Comparison of ENCODE assay signal across 15 cellular contexts in the genomic region with DNA sequence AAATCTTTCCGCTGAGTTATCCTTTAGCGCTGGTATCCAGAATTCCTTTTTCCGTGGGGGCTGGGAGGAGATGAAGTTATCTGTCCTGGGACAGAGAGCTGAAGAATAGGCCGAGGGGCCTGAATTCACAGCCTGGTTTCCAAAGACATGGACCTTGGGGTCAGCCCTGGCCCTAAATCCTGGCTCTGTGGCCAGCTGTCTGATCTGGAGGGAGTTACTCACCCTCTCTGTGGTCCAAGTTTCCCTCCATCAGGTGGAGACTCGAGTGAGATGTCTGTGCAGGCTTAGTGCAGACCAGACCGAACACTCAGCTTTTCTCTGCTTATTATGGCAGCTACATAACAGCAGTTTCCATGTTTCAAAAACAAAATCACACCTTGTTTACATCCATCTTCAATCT. TPM values are rescaled to one million over a fixed set of nuclear protein-coding genes. Genes with fewer than 3 reads are reported as not detected.
DNase-seq lines count a peak whose midpoint lies in the region; ATAC-seq and TF ChIP-seq lines count a peak whose summit lies in the region.
"Had no signal": no experiment of that assay in that cellular context is flagged by ENCODE, and none has a peak within 500 bp of the region (broad histone marks: within the 10 kb centered on the region; RNA-seq: fewer than 3 reads in every experiment).

No MANE protein-coding gene starts in this region.

- intact Hi-C loops in dorsolateral prefrontal cortex (cut with DNase I): no loop called here

- no peak for DNase-seq in Karpas-422
- DNase-seq in dorsolateral prefrontal cortex: no peak
- DNase-seq in substantia nigra (lab: John Stamatoyannopoulos, UW): no peak
- DNase-seq in kidney glomerular epithelial cell (lab: John Stamatoyannopoulos, UW): no peak
- no peak for DNase-seq in AG08396 (ENCODE audit: low spot score)
- DNase-seq: ACHN; activated CD4-positive, alpha-beta memory T cell treated with anti-CD3 and anti-CD28 coated beads, Interleukin-2, amount 10 ng/mL, durations not matched to agents 7 days and 5 days; brain microvascular endothelial cell; endodermal cell; GDM1; MV-4-11; stimulated activated CD4-positive, alpha-beta T cell treated with anti-CD3 and anti-CD28 coated beads, Interleukin-1b, Interleukin-23, amount 100 ng/mL, for 48 hours had no signal

- no peaks in the 10 kb centered on the region for H3K27me3 ChIP-seq in Karpas-422 (ENCODE audit: low read length)
- H3K27me3 ChIP-seq in dorsolateral prefrontal cortex: no peaks in the 10 kb centered on the region
- no peaks in the 10 kb centered on the region for H3K27me3 ChIP-seq in muscle layer of colon (ENCODE audit: control insufficient read depth in 1 of 2, insufficient read depth in 2 of 2, low read length in 2 of 2)
- H3K27me3 ChIP-seq: brain microvascular endothelial cell had no signal

- TF ChIP-seq CTCF in dorsolateral prefrontal cortex (IDR thresholded peaks at IDR 0.05 in 54 of 56, conservative IDR thresholded peaks at IDR 0.05 in 2 of 56; ENCODE audit: low read depth in 1 of 56, partially characterized antibody in 56 of 56): no peak

- no peak overlapping the region for H3K9ac ChIP-seq in Karpas-422 (ENCODE audit: low read length)
- peak overlapping the region; percentile 23 for H3K9ac ChIP-seq in muscle layer of colon (ENCODE audit: low read length)

- no peaks in the 10 kb centered on the region for H3K79me2 ChIP-seq in Karpas-422 (ENCODE audit: low read length)

- ATAC-seq in GM18867 (IDR thresholded peaks at IDR 0.05; ENCODE audit: unreplicated experiment) (no peak), HG03135 (IDR thresholded peaks at IDR 0.05; ENCODE audit: unreplicated experiment) (no peak)

- peak overlapping the region; percentile 14 for H3K4me2 ChIP-seq in Karpas-422 (ENCODE audit: low read depth, low read length, poor library complexity, severe bottlenecking)

- peak overlapping the region; percentile 51 for H3K27ac ChIP-seq in Karpas-422 (ENCODE audit: low read length)
- H3K27ac ChIP-seq in dorsolateral prefrontal cortex: peak overlapping the region in 57 of 59 donors; percentile 66 to 96 (median 91)
- peak overlapping the region; percentile 93 for H3K27ac ChIP-seq in muscle layer of colon (ENCODE audit: low read depth, low read length)
- H3K27ac ChIP-seq in substantia nigra (ENCODE audit: low read depth, low read length, poor library complexity, severe bottlenecking): peak overlapping the region; percentile 91
- H3K27ac ChIP-seq: brain microvascular endothelial cell had no signal

- H3K4me1 ChIP-seq in Karpas-422 (ENCODE audit: low read length): peaks cover 63% of the 10 kb centered on the region
- peaks cover 52% of the 10 kb centered on the region for H3K4me1 ChIP-seq in muscle layer of colon (ENCODE audit: insufficient read depth, low read length)

- H3K4me3 ChIP-seq in Karpas-422 (ENCODE audit: low read length) (no peak overlapping the region), dorsolateral prefrontal cortex (no peak overlapping the region), muscle layer of colon (ENCODE audit: low read depth in 1 of 2, low read length in 2 of 2) (no peak overlapping the region)

- peak overlapping the region; percentile 38; the same call in 1 of the 2 replicates for H2AFZ ChIP-seq in Karpas-422 (ENCODE audit: low read length)

- H3K9me3 ChIP-seq in Karpas-422 (ENCODE audit: low read length) (no peaks in the 10 kb centered on the region), muscle layer of colon (ENCODE audit: low read length) (no peaks in the 10 kb centered on the region)

- no peaks in the 10 kb centered on the region for H3K9me2 ChIP-seq in Karpas-422 (replicated peaks; ENCODE audit: insufficient read depth, low read length)

- H3K36me3 ChIP-seq in Karpas-422 (ENCODE audit: insufficient read depth, low read length) (peaks cover 6% of the 10 kb centered on the region; the same call in 1 of the 2 replicates), muscle layer of colon (ENCODE audit: insufficient read depth, low read length) (peaks cover 17% of the 10 kb centered on the region)
- H3K36me3 ChIP-seq: brain microvascular endothelial cell had no signal

- no peaks in the 10 kb centered on the region for H4K20me1 ChIP-seq in Karpas-422 (ENCODE audit: insufficient read depth, low read depth, low read length)

RNA-seq across cellular contexts. Expression of a gene that starts 59.6 kb away (rescaled TPM):
- 4.7 and 19.3 TPM in 2 replicates for total RNA-seq in Karpas-422 (2014; rRNA removed; shearing (Covaris generic); ENCODE audit: low replicate concordance)
- 10 to 100 TPM; 10.8 to 28.5 (median 17.3) TPM for total RNA-seq in dorsolateral prefrontal cortex
